Comparison of ENCODE assay signal across 27 cellular contexts in genomic region chr2:189631849-189632248, GRCh38.
"Had no signal": no experiment of that assay in that cellular context is flagged by ENCODE, and none has a peak within 500 bp of the region (broad histone marks: within the 10 kb centered on the region; RNA-seq: fewer than 3 reads in every experiment).

No MANE protein-coding gene starts in this region.

- H3K27ac ChIP-seq: body of pancreas, coronary artery, esophagus squamous epithelium, lower lobe of right lung, pancreas had no signal

- ATAC-seq: activated CD8-positive, alpha-beta T cell treated with anti-CD3 and anti-CD28 coated beads, Interleukin-2, amount 10 ng/mL, durations not matched to agents 7 days and 5 days; activated naive CD4-positive, alpha-beta T cell treated with anti-CD3 and anti-CD28 coated beads, Interleukin-2, amount 50 U/mL, for 72 hours; body of pancreas; left colon; lower lobe of right lung; pancreas; WTC11 had no signal

- FAIRE-seq: endothelial cell of umbilical vein, islet of Langerhans, small intestine had no signal

- H3K4me3 Mint-ChIP-seq: activated CD8-positive, alpha-beta T cell treated with anti-CD3 and anti-CD28 coated beads, Interleukin-2, amount 10 ng/mL, durations not matched to agents 7 days and 5 days; neural crest cell; WTC11 had no signal

- H3K4me3 ChIP-seq: body of pancreas, coronary artery, esophagus squamous epithelium, lower lobe of right lung, pancreas, transverse colon had no signal

- H3K4me1 Mint-ChIP-seq: neural crest cell had no signal

- H3K4me1 ChIP-seq: body of pancreas, lower lobe of right lung, pancreas, transverse colon had no signal

- H3K9me3 Mint-ChIP-seq: activated naive CD4-positive, alpha-beta T cell treated with anti-CD3 and anti-CD28 coated beads, Interleukin-2, amount 50 U/mL, for 72 hours; neural crest cell; WTC11 had no signal

- H3K27ac Mint-ChIP-seq: activated CD8-positive, alpha-beta T cell treated with anti-CD3 and anti-CD28 coated beads, Interleukin-2, amount 10 ng/mL, durations not matched to agents 7 days and 5 days; activated naive CD4-positive, alpha-beta T cell treated with anti-CD3 and anti-CD28 coated beads, Interleukin-2, amount 50 U/mL, for 72 hours; WTC11 had no signal

- H3K9me3 ChIP-seq: body of pancreas, esophagus squamous epithelium, lower lobe of right lung, pancreas, transverse colon had no signal

- H3K36me3 Mint-ChIP-seq: activated naive CD4-positive, alpha-beta T cell treated with anti-CD3 and anti-CD28 coated beads, Interleukin-2, amount 50 U/mL, for 72 hours; WTC11 had no signal

- DNase-seq: activated CD4-positive, alpha-beta T cell treated with anti-CD3 and anti-CD28 coated beads for 48 hours; activated CD8-positive, alpha-beta memory T cell treated with anti-CD3 and anti-CD28 coated beads, Interleukin-2, amount 50 U/mL, for 4 hours; activated CD8-positive, alpha-beta T cell treated with anti-CD3 and anti-CD28 coated beads, Interleukin-2, amount 10 ng/mL, durations not matched to agents 7 days and 5 days; activated gamma-delta T cell; activated T-cell treated with anti-CD3 and anti-CD28 coated beads, Interleukin-2, amount 50 U/mL, for 48 hours; amniotic stem cell; body of pancreas; central memory CD4-positive, alpha-beta T cell; effector CD4-positive, alpha-beta T cell; esophagus squamous epithelium; foreskin melanocyte; head of caudate nucleus; left colon; lower lobe of right lung; pancreas; small intestine; stimulated activated CD4-positive, alpha-beta T cell treated with anti-CD3 and anti-CD28 coated beads, Interleukin-4, amount 100 ng/mL, for 4 hours; stimulated activated CD8-positive, alpha-beta memory T cell treated with anti-CD3 and anti-CD28 coated beads, Interleukin-4, amount 100 ng/mL, for 48 hours; stimulated activated naive CD4-positive, alpha-beta T cell treated with Interleukin-2 at 50 U/mL for 16 hours; T-helper 2 cell; transverse colon had no signal

- H3K36me3 ChIP-seq: esophagus squamous epithelium, lower lobe of right lung, pancreas, transverse colon had no signal

- H3K27me3 ChIP-seq: body of pancreas, esophagus squamous epithelium, pancreas, transverse colon had no signal
